Comparison of ENCODE assay signal across 1 cellular context in the genomic region with DNA sequence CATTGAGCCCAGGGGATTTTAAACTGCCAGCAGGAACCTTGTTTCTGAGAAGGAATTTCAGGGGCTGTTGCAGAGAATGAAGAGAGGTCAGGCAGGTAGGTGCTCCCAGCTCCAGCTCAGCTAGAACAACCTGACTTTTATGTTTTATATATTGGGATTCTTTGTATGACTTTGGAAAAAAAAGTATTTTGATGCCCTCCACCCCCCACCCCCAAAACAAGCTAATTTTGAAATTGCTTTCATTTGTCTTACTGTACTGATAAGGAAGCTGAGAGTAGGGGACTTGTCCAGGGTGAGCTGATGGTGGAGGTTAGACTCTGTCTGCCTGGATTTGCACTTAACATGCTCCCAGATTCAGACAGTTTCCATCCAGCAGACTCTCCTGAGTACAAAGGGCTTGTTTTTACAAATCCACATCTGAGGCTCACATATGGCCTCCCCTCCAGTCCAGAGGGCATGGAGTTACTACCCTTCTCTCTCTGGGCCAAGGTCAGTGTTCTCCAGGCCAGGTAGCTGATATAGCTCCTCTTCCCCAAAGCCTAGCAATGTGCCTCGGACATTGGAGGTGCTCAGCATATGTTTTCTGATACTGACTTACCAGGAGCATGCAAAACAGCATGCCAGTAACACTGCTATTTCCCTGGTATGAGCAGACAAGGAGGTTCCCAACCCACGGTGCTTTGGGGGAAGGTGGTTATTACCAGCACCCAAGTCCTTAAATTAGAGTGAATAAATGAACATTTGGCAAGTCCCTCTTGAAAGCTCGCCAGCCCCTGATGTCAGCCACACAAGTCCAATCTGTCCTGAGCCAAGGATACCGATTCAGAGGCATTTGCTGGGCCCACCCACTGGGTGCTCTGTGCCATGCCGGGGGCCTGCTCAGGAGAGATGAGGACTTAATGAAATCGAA.
TF ChIP-seq lines count a peak whose summit lies in the region.

No MANE protein-coding gene starts in this region.

TF ChIP-seq in HepG2, 621 proteins besides CTCF, POLR2A, EP300 and RAD21 (continued from another document and continues in another):
- no peak for TF ChIP-seq ATF7 (IDR thresholded peaks at IDR 0.05)
- TF ChIP-seq ATF7 (CRISPR knock-in tag; IDR thresholded peaks at IDR 0.05) = 0 out of 2 replicates have a peak, but pooled peaks have one; percentile 21
- TF ChIP-seq FOXA1 (IDR thresholded peaks at IDR 0.05) = no peak
- TF ChIP-seq FOXA1 (CRISPR knock-in tag; IDR thresholded peaks at IDR 0.05) = peak; percentile 49; the same call in 1 of the 2 replicates
- 0 out of 2 replicates have a peak, but pooled peaks have one; percentile 41 for TF ChIP-seq ZNF567 (CRISPR knock-in tag; IDR thresholded peaks at IDR 0.05; ENCODE audit: borderline replicate concordance)
- TF ChIP-seq ARNT2 (CRISPR knock-in tag; IDR thresholded peaks at IDR 0.05; ENCODE audit: low read depth) = 0 out of 2 replicates have a peak, but pooled peaks have one; percentile 56
- peak; percentile 52; the same call in 1 of the 2 replicates for TF ChIP-seq PHF20 (CRISPR knock-in tag; IDR thresholded peaks at IDR 0.05)
- TF ChIP-seq, protein P1, sequence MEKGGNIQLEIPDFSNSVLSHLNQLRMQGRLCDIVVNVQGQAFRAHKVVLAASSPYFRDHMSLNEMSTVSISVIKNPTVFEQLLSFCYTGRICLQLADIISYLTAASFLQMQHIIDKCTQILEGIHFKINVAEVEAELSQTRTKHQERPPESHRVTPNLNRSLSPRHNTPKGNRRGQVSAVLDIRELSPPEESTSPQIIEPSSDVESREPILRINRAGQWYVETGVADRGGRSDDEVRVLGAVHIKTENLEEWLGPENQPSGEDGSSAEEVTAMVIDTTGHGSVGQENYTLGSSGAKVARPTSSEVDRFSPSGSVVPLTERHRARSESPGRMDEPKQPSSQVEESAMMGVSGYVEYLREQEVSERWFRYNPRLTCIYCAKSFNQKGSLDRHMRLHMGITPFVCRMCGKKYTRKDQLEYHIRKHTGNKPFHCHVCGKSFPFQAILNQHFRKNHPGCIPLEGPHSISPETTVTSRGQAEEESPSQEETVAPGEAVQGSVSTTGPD (CRISPR knock-in tag; IDR thresholded peaks at IDR 0.05) = peak; percentile 79; the same call in 1 of the 2 replicates
- TF ChIP-seq, protein P2, sequence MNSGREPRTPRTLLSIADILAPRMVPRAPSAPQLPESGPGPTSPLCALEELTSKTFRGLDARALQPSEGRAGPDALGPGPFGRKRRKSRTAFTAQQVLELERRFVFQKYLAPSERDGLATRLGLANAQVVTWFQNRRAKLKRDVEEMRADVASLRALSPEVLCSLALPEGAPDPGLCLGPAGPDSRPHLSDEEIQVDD (CRISPR knock-in tag; IDR thresholded peaks at IDR 0.05; ENCODE audit: borderline replicate concordance) = no peak
- no peak for TF ChIP-seq TEAD2 (CRISPR knock-in tag; IDR thresholded peaks at IDR 0.05)
- TF ChIP-seq, protein P3, sequence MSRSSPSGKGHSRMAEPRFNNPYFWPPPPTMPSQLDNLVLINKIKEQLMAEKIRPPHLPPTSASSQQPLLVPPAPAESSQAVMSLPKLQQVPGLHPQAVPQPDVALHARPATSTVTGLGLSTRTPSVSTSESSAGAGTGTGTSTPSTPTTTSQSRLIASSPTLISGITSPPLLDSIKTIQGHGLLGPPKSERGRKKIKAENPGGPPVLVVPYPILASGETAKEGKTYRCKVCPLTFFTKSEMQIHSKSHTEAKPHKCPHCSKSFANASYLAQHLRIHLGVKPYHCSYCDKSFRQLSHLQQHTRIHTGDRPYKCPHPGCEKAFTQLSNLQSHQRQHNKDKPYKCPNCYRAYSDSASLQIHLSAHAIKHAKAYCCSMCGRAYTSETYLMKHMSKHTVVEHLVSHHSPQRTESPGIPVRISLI (CRISPR knock-in tag; IDR thresholded peaks at IDR 0.05; ENCODE audit: borderline replicate concordance) = peak; percentile 66; the same call in 1 of the 2 replicates
- peak; percentile 96 for TF ChIP-seq ZNF337 (CRISPR knock-in tag; IDR thresholded peaks at IDR 0.05; ENCODE audit: borderline replicate concordance, low read depth)
- TF ChIP-seq ZNF431 (CRISPR knock-in tag; IDR thresholded peaks at IDR 0.05; ENCODE audit: borderline replicate concordance, low read depth) = 0 out of 2 replicates have a peak, but pooled peaks have one; percentile 58
- TF ChIP-seq SP140L (CRISPR knock-in tag; IDR thresholded peaks at IDR 0.05; ENCODE audit: borderline replicate concordance) = peak; percentile 37; the same call in 1 of the 2 replicates
- peak; percentile 35; the same call in 1 of the 2 replicates for TF ChIP-seq KDM2A (CRISPR knock-in tag; IDR thresholded peaks at IDR 0.05; ENCODE audit: borderline replicate concordance, low read depth)
- TF ChIP-seq, protein P4, sequence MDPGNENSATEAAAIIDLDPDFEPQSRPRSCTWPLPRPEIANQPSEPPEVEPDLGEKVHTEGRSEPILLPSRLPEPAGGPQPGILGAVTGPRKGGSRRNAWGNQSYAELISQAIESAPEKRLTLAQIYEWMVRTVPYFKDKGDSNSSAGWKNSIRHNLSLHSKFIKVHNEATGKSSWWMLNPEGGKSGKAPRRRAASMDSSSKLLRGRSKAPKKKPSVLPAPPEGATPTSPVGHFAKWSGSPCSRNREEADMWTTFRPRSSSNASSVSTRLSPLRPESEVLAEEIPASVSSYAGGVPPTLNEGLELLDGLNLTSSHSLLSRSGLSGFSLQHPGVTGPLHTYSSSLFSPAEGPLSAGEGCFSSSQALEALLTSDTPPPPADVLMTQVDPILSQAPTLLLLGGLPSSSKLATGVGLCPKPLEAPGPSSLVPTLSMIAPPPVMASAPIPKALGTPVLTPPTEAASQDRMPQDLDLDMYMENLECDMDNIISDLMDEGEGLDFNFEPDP (CRISPR knock-in tag; conservative IDR thresholded peaks at IDR 0.05) = no peak
- TF ChIP-seq, protein P5, sequence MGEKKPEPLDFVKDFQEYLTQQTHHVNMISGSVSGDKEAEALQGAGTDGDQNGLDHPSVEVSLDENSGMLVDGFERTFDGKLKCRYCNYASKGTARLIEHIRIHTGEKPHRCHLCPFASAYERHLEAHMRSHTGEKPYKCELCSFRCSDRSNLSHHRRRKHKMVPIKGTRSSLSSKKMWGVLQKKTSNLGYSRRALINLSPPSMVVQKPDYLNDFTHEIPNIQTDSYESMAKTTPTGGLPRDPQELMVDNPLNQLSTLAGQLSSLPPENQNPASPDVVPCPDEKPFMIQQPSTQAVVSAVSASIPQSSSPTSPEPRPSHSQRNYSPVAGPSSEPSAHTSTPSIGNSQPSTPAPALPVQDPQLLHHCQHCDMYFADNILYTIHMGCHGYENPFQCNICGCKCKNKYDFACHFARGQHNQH (CRISPR knock-in tag; IDR thresholded peaks at IDR 0.05) = peak; percentile 59; the same call in 1 of the 2 replicates
- peak; percentile 42; the same call in 1 of the 2 replicates for TF ChIP-seq HMG20A (CRISPR knock-in tag; IDR thresholded peaks at IDR 0.05; ENCODE audit: borderline replicate concordance)
- peak; percentile 60 for TF ChIP-seq SOX5 (CRISPR knock-in tag; IDR thresholded peaks at IDR 0.05; ENCODE audit: borderline replicate concordance)
- TF ChIP-seq ZNF558 (CRISPR knock-in tag; IDR thresholded peaks at IDR 0.05; ENCODE audit: borderline replicate concordance) = peak; percentile 87; the same call in 1 of the 2 replicates
- TF ChIP-seq MED8 (CRISPR knock-in tag; IDR thresholded peaks at IDR 0.05; ENCODE audit: insufficient replicate concordance) = peak; percentile 89
- peak; percentile 81; the same call in 1 of the 2 replicates for TF ChIP-seq ZNF333 (CRISPR knock-in tag; IDR thresholded peaks at IDR 0.05; ENCODE audit: borderline replicate concordance)
- TF ChIP-seq PRMT3 (CRISPR knock-in tag; IDR thresholded peaks at IDR 0.05; ENCODE audit: borderline replicate concordance, low read depth) = no peak
- peak; percentile 41; the same call in 1 of the 2 replicates for TF ChIP-seq ETV5 (CRISPR knock-in tag; IDR thresholded peaks at IDR 0.05; ENCODE audit: borderline replicate concordance)
- peak; percentile 71 for TF ChIP-seq NR2F6 (IDR thresholded peaks at IDR 0.05)
- peak; percentile 86 for TF ChIP-seq NR2F6 (CRISPR knock-in tag; IDR thresholded peaks at IDR 0.05)
- TF ChIP-seq, protein P6, sequence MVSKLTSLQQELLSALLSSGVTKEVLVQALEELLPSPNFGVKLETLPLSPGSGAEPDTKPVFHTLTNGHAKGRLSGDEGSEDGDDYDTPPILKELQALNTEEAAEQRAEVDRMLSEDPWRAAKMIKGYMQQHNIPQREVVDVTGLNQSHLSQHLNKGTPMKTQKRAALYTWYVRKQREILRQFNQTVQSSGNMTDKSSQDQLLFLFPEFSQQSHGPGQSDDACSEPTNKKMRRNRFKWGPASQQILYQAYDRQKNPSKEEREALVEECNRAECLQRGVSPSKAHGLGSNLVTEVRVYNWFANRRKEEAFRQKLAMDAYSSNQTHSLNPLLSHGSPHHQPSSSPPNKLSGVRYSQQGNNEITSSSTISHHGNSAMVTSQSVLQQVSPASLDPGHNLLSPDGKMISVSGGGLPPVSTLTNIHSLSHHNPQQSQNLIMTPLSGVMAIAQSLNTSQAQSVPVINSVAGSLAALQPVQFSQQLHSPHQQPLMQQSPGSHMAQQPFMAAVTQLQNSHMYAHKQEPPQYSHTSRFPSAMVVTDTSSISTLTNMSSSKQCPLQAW (CRISPR knock-in tag; IDR thresholded peaks at IDR 0.05) = peak; percentile 81
- TF ChIP-seq, protein P7, sequence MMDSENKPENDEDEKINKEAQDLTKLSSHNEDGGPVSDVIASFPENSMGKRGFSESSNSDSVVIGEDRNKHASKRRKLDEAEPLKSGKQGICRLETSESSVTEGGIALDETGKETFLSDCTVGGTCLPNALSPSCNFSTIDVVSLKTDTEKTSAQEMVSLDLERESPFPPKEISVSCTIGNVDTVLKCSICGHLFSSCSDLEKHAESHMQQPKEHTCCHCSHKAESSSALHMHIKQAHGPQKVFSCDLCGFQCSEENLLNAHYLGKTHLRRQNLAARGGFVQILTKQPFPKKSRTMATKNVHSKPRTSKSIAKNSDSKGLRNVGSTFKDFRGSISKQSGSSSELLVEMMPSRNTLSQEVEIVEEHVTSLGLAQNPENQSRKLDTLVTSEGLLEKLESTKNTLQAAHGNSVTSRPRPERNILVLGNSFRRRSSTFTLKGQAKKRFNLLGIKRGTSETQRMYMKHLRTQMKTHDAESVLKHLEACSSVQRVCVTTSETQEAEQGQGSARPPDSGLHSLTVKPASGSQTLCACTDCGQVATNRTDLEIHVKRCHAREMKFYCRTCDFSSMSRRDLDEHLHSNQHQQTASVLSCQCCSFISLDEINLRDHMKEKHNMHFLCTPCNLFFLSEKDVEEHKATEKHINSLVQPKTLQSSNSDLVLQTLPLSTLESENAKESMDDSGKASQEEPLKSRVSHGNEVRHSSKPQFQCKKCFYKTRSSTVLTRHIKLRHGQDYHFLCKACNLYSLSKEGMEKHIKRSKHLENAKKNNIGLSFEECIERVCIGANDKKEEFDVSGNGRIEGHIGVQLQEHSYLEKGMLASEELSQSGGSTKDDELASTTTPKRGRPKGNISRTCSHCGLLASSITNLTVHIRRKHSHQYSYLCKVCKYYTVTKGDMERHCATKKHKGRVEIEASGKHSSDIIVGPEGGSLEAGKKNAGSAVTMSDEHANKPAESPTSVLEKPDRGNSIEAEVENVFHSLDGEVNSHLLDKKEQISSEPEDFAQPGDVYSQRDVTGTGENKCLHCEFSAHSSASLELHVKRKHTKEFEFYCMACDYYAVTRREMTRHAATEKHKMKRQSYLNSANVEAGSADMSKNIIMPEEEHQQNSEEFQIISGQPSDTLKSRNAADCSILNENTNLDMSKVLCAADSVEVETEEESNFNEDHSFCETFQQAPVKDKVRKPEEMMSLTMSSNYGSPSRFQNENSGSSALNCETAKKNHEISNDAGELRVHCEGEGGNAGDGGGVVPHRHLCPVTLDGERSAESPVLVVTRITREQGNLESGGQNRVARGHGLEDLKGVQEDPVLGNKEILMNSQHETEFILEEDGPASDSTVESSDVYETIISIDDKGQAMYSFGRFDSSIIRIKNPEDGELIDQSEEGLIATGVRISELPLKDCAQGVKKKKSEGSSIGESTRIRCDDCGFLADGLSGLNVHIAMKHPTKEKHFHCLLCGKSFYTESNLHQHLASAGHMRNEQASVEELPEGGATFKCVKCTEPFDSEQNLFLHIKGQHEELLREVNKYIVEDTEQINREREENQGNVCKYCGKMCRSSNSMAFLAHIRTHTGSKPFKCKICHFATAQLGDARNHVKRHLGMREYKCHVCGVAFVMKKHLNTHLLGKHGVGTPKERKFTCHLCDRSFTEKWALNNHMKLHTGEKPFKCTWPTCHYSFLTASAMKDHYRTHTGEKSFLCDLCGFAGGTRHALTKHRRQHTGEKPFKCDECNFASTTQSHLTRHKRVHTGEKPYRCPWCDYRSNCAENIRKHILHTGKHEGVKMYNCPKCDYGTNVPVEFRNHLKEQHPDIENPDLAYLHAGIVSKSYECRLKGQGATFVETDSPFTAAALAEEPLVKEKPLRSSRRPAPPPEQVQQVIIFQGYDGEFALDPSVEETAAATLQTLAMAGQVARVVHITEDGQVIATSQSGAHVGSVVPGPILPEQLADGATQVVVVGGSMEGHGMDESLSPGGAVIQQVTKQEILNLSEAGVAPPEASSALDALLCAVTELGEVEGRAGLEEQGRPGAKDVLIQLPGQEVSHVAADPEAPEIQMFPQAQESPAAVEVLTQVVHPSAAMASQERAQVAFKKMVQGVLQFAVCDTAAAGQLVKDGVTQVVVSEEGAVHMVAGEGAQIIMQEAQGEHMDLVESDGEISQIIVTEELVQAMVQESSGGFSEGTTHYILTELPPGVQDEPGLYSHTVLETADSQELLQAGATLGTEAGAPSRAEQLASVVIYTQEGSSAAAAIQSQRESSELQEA (CRISPR knock-in tag; IDR thresholded peaks at IDR 0.05; ENCODE audit: not compliant biosample characterization) = no peak
- TF ChIP-seq ZNF737 (CRISPR knock-in tag; IDR thresholded peaks at IDR 0.05; ENCODE audit: borderline replicate concordance) = peak; percentile 92; the same call in 1 of the 2 replicates
- no peak; the same call in 1 of the 2 replicates for TF ChIP-seq SIX1 (CRISPR knock-in tag; IDR thresholded peaks at IDR 0.05; ENCODE audit: borderline replicate concordance)
- peak; percentile 80; the same call in 1 of the 2 replicates for TF ChIP-seq ZNF44 (CRISPR knock-in tag; IDR thresholded peaks at IDR 0.05)
- no peak for TF ChIP-seq TEAD3 (CRISPR knock-in tag; optimal IDR thresholded peaks at IDR 0.05; ENCODE audit: borderline replicate concordance)
- peak; percentile 93 for TF ChIP-seq ZMYM3 (CRISPR knock-in tag; IDR thresholded peaks at IDR 0.05)
- no peak for TF ChIP-seq NFATC3 (CRISPR knock-in tag; IDR thresholded peaks at IDR 0.05)
- no peak for TF ChIP-seq NFRKB (IDR thresholded peaks at IDR 0.05)
- TF ChIP-seq TCF7 (IDR thresholded peaks at IDR 0.05; ENCODE audit: low read depth) = peak; percentile 45; the same call in 1 of the 2 replicates
- TF ChIP-seq RXRA (CRISPR knock-in tag; IDR thresholded peaks at IDR 0.05) = peak; percentile 76; the same call in 1 of the 2 replicates
- no peak for TF ChIP-seq TCF12 (IDR thresholded peaks at IDR 0.05)
- peak; percentile 82; the same call in 1 of the 2 replicates for TF ChIP-seq TCF12 (CRISPR knock-in tag; IDR thresholded peaks at IDR 0.05)
- TF ChIP-seq ZNF614 (CRISPR knock-in tag; IDR thresholded peaks at IDR 0.05; ENCODE audit: borderline replicate concordance) = peak; percentile 34; the same call in 1 of the 2 replicates
- peak; percentile 88; the same call in 1 of the 2 replicates for TF ChIP-seq CAMTA2 (CRISPR knock-in tag; IDR thresholded peaks at IDR 0.05; ENCODE audit: borderline replicate concordance)
- no peak for TF ChIP-seq MIER3 (CRISPR knock-in tag; IDR thresholded peaks at IDR 0.05; ENCODE audit: borderline replicate concordance)
- peak; percentile 85 for TF ChIP-seq SAP130 (CRISPR knock-in tag; IDR thresholded peaks at IDR 0.05; ENCODE audit: low read depth)
